ENCODE assay signal across 10 cellular contexts in genomic region chr6:139927236-139927635, GRCh38.
DNase-seq lines count a peak whose midpoint lies in the region; ATAC-seq lines count a peak whose summit lies in the region.
"Had no signal": no experiment of that assay in that cellular context is flagged by ENCODE, and none has a peak within 500 bp of the region (broad histone marks: within the 10 kb centered on the region; RNA-seq: fewer than 3 reads in every experiment).

No MANE protein-coding gene starts in this region.

- peak; percentile 34 for ATAC-seq in esophagus mucosa
- ATAC-seq in HG03039 (IDR thresholded peaks at IDR 0.05; ENCODE audit: unreplicated experiment): no peak
- no peak for ATAC-seq in GM19455 (IDR thresholded peaks at IDR 0.05; ENCODE audit: unreplicated experiment)
- ATAC-seq: stimulated activated memory B cell treated with anti-CD40 and anti-IgM and Interleukin-4, amounts not matched to agents 10 μg/mL and 1 μg/mL and 100 μg/mL, for 72 hours had no signal

- DNase-seq in NCI-H82 (lab: John Stamatoyannopoulos, UW) (peak; percentile 9), NCI-H82 treated with DMSO at 0.1 percent for 48 hours (lab: John Stamatoyannopoulos, UW; ENCODE audit: unreplicated experiment) (no peak), NCI-H446 treated with DMSO at 0.1 percent for 48 hours (lab: John Stamatoyannopoulos, UW) (peak; percentile 79), stromal cell of bone marrow (ENCODE audit: low read depth) (peak; percentile 85), mesenteric fat pad (ENCODE audit: low spot score) (no peak)
- DNase-seq: activated CD4-positive, CD25-positive, alpha-beta regulatory T cell treated with anti-CD3 and anti-CD28 coated beads, Interleukin-2, amount 50 U/mL, for 72 hours had no signal

Comparison
In these comparisons a context has a peak if more than half of its experiments do, and no peak if none do; other contexts are left out.
1. DNase-seq: peak in NCI-H82 (single experiment), NCI-H446 treated with DMSO at 0.1 percent for 48 hours (single experiment) and stromal cell of bone marrow (single experiment); none in NCI-H82 treated with DMSO at 0.1 percent for 48 hours (single experiment) and mesenteric fat pad (single experiment).